ENCODE assay signal across 22 cellular contexts in genomic region chr5:79032031-79032711, GRCh38. TPM values are rescaled to one million over a fixed set of nuclear protein-coding genes. Genes with fewer than 3 reads are reported as not detected.
"Had no signal": no experiment of that assay in that cellular context is flagged by ENCODE, and none has a peak within 500 bp of the region (broad histone marks: within the 10 kb centered on the region; RNA-seq: fewer than 3 reads in every experiment).

No MANE protein-coding gene starts in this region.

- H3K27me3 ChIP-seq: esophagus squamous epithelium, gastrocnemius medialis, ovary, right atrium auricular region, tibial artery had no signal

- H3K4me3 ChIP-seq: coronary artery, esophagus squamous epithelium, gastrocnemius medialis, lung, ovary, prostate gland, right atrium auricular region, tibial artery had no signal

- H3K36me3 ChIP-seq: esophagus squamous epithelium, gastrocnemius medialis, ovary, prostate gland, right atrium auricular region, tibial artery had no signal

- H3K4me3 Mint-ChIP-seq: activated naive CD4-positive, alpha-beta T cell treated with anti-CD3 and anti-CD28 coated beads, Interleukin-2, amount 50 U/mL, for 24 hours; central memory CD8-positive, alpha-beta T cell; naive thymus-derived CD4-positive, alpha-beta T cell; stimulated activated naive CD8-positive, alpha-beta T cell treated with anti-CD3 and anti-CD28 coated beads, Interleukin-15, Interleukin-2, amounts not matched to agents 100 ng/mL and 50 ng/mL, for 24 hours had no signal

- ATAC-seq: gastrocnemius medialis; naive thymus-derived CD4-positive, alpha-beta T cell had no signal

- H3K4me1 ChIP-seq: esophagus squamous epithelium, gastrocnemius medialis, prostate gland, right atrium auricular region, tibial artery had no signal

- DNase-seq: activated CD4-positive, alpha-beta T cell treated with anti-CD3 and anti-CD28 coated beads for 1 hour; activated gamma-delta T cell treated with Interleukin-2 at 50 U/mL for 16 hours; activated T-cell treated with anti-CD3 and anti-CD28 coated beads, Interleukin-2, amount 50 U/mL, for 1 hour; aorta; esophagus squamous epithelium; gastrocnemius medialis; hippocampal formation; naive thymus-derived CD4-positive, alpha-beta T cell; ovary; stimulated activated CD4-positive, alpha-beta T cell treated with anti-CD3 and anti-CD28 coated beads, Interleukin-12 subunit alpha, Interleukin-12 subunit beta, amount 100 ng/mL, for 4 hours; stimulated activated CD4-positive, alpha-beta T cell treated with anti-CD3 and anti-CD28 coated beads, Interleukin-1b, Interleukin-23, amount 100 ng/mL, for 48 hours; substantia nigra; T-helper 9 cell; tibial artery had no signal

- H3K27me3 Mint-ChIP-seq: activated naive CD4-positive, alpha-beta T cell treated with anti-CD3 and anti-CD28 coated beads, Interleukin-2, amount 50 U/mL, for 24 hours had no signal

- H3K36me3 Mint-ChIP-seq: activated naive CD4-positive, alpha-beta T cell treated with anti-CD3 and anti-CD28 coated beads, Interleukin-2, amount 50 U/mL, for 24 hours; naive thymus-derived CD4-positive, alpha-beta T cell had no signal

- H3K9me3 ChIP-seq: esophagus squamous epithelium, gastrocnemius medialis, ovary, prostate gland, right atrium auricular region, tibial artery had no signal

- H3K27ac Mint-ChIP-seq: activated naive CD4-positive, alpha-beta T cell treated with anti-CD3 and anti-CD28 coated beads, Interleukin-2, amount 50 U/mL, for 24 hours; naive thymus-derived CD4-positive, alpha-beta T cell; stimulated activated naive CD8-positive, alpha-beta T cell treated with anti-CD3 and anti-CD28 coated beads, Interleukin-15, Interleukin-2, amounts not matched to agents 100 ng/mL and 50 ng/mL, for 24 hours had no signal

- H3K4me1 Mint-ChIP-seq: activated naive CD4-positive, alpha-beta T cell treated with anti-CD3 and anti-CD28 coated beads, Interleukin-2, amount 50 U/mL, for 24 hours; central memory CD8-positive, alpha-beta T cell; naive thymus-derived CD4-positive, alpha-beta T cell had no signal

- H3K27ac ChIP-seq: coronary artery, esophagus squamous epithelium, gastrocnemius medialis, ovary, prostate gland, right atrium auricular region, tibial artery had no signal

- H3K9me3 Mint-ChIP-seq: activated naive CD4-positive, alpha-beta T cell treated with anti-CD3 and anti-CD28 coated beads, Interleukin-2, amount 50 U/mL, for 24 hours; central memory CD8-positive, alpha-beta T cell; stimulated activated naive CD8-positive, alpha-beta T cell treated with anti-CD3 and anti-CD28 coated beads, Interleukin-15, Interleukin-2, amounts not matched to agents 100 ng/mL and 50 ng/mL, for 24 hours had no signal

RNA-seq across cellular contexts. Expression of gene BHMT2, which starts 37.4 kb away (rescaled TPM):
- total RNA-seq: naive thymus-derived CD4-positive, alpha-beta T cell; T-helper 1 cell treated with Interleukin-12 subunit alpha and Interleukin-12 subunit beta and Interleukin-4 antibody, amounts not matched to agents 30 ng/mL and 1 ng/mL, for 36 hours had no signal
- polyA plus RNA-seq: naive thymus-derived CD4-positive, alpha-beta T cell had no signal
